In genomic region chr14:102589761-102590290, GRCh38 we compare ENCODE assay signal across 12 cellular contexts. TPM values are rescaled to one million over a fixed set of nuclear protein-coding genes. Genes with fewer than 3 reads are reported as not detected.
DNase-seq lines count a peak whose midpoint lies in the region; ATAC-seq and TF ChIP-seq lines count a peak whose summit lies in the region.
"Had no signal": no experiment of that assay in that cellular context is flagged by ENCODE, and none has a peak within 500 bp of the region (broad histone marks: within the 10 kb centered on the region; RNA-seq: fewer than 3 reads in every experiment).

No MANE protein-coding gene starts in this region.

- H2BK12ac ChIP-seq in H9 (ENCODE audit: insufficient read length, low read depth, low read length) = no peak overlapping the region

- H3K27ac Mint-ChIP-seq in CD14-positive monocyte = peak overlapping the region in 6 of 7 donors; percentile 0 to 55 (median 42)
- peak overlapping the region; percentile 49 to 76 (median 62); a peak in 5 of 7 replicates for H3K27ac Mint-ChIP-seq in H9
- no peak overlapping the region for H3K27ac Mint-ChIP-seq in central memory CD8-positive, alpha-beta T cell (ENCODE audit: low read depth)
- peak overlapping the region; percentile 23 to 52 for H3K27ac Mint-ChIP-seq in natural killer cell treated with Interleukin-12 subunit alpha and Interleukin-12 subunit beta and Interleukin-15 and Interleukin-18, amount 100 ng/mL, for 72 hours

- H3K9me3 ChIP-seq in H9 (ENCODE audit: control insufficient read depth, low read depth, low read length) = no peaks in the 10 kb centered on the region
- H3K9me3 ChIP-seq in BE2C = no peaks in the 10 kb centered on the region

- no peak overlapping the region for H3K4me3 ChIP-seq in BE2C (ENCODE audit: low read depth, low read length)

- H3T11ph ChIP-seq in H9 (ENCODE audit: low read length) = no peak overlapping the region

- no peak overlapping the region for H2AFZ ChIP-seq in H9 (ENCODE audit: low read length)

- no peak overlapping the region for H4K5ac ChIP-seq in H9 (ENCODE audit: insufficient read length, low read depth, low read length)

- H2BK15ac ChIP-seq in H9 (ENCODE audit: low read depth, low read length) = no peak overlapping the region

- H3K9me3 Mint-ChIP-seq in CD14-positive monocyte = peaks cover 0 to 4% (median 0%) of the 10 kb centered on the region in 7 donors
- H3K9me3 Mint-ChIP-seq in H9 = no peaks in the 10 kb centered on the region
- H3K9me3 Mint-ChIP-seq in central memory CD8-positive, alpha-beta T cell = no peaks in the 10 kb centered on the region
- H3K9me3 Mint-ChIP-seq in natural killer cell treated with Interleukin-12 subunit alpha and Interleukin-12 subunit beta and Interleukin-15 and Interleukin-18, amount 100 ng/mL, for 72 hours = no peaks in the 10 kb centered on the region

- no peak overlapping the region for H3K56ac ChIP-seq in H9 (ENCODE audit: insufficient read length, low read depth, low read length)

- H3K36me3 Mint-ChIP-seq in CD14-positive monocyte = no peaks in the 10 kb centered on the region
- H3K36me3 Mint-ChIP-seq in H9 (ENCODE audit: insufficient read depth in 1 of 3, low read depth in 3 of 3) = peaks cover 4 to 11% (median 5%) of the 10 kb centered on the region in 3 experiments; a peak in 5 of 7 replicates
- peaks cover 15% of the 10 kb centered on the region for H3K36me3 Mint-ChIP-seq in central memory CD8-positive, alpha-beta T cell (ENCODE audit: insufficient read depth)
- no peaks in the 10 kb centered on the region for H3K36me3 Mint-ChIP-seq in natural killer cell treated with Interleukin-12 subunit alpha and Interleukin-12 subunit beta and Interleukin-15 and Interleukin-18, amount 100 ng/mL, for 72 hours

- H4K91ac ChIP-seq in H9 (ENCODE audit: insufficient read length, low read depth, low read length) = no peak overlapping the region

- no peak overlapping the region for H2AK5ac ChIP-seq in H9 (ENCODE audit: insufficient read length, low read length)

- H4K8ac ChIP-seq in H9 (replicated peaks; ENCODE audit: insufficient read length, low read depth, low read length) = no peak overlapping the region

- no peak overlapping the region for H2BK120ac ChIP-seq in H9 (ENCODE audit: low read depth, low read length, poor library complexity, severe bottlenecking)

- H3K4me1 ChIP-seq in H9 (ENCODE audit: insufficient read depth, low read length) = peaks cover 5% of the 10 kb centered on the region
- H3K4me1 ChIP-seq in BE2C = peaks cover 18% of the 10 kb centered on the region

- H3K4me3 Mint-ChIP-seq in CD14-positive monocyte (peak overlapping the region in 1 of 2 donors; percentile 37), H9 (peak overlapping the region; percentile 0 to 91; a peak in 4 of 5 replicates)
- peak overlapping the region; percentile 28 for H3K4me3 Mint-ChIP-seq in central memory CD8-positive, alpha-beta T cell
- H3K4me3 Mint-ChIP-seq in natural killer cell treated with Interleukin-12 subunit alpha and Interleukin-12 subunit beta and Interleukin-15 and Interleukin-18, amount 100 ng/mL, for 72 hours = peak overlapping the region; percentile 15

- H3K9ac ChIP-seq in H9 (ENCODE audit: extremely low read depth, insufficient read length, low read length) = no peak overlapping the region

- no peak overlapping the region for H3K27ac ChIP-seq in H9 (ENCODE audit: insufficient read length, low read depth, low read length)
- H3K27ac ChIP-seq in substantia nigra (ENCODE audit: low read depth, low read length, poor library complexity, severe bottlenecking) = no peak overlapping the region
- H3K27ac ChIP-seq: foreskin keratinocyte had no signal

- H3K79me2 ChIP-seq in H9 (ENCODE audit: insufficient read depth, low read length) = peaks cover 2% of the 10 kb centered on the region; the same call in 1 of the 2 replicates

- no peak overlapping the region for H2BK20ac ChIP-seq in H9 (ENCODE audit: low read depth, low read length, poor library complexity, severe bottlenecking)

- ATAC-seq in central memory CD8-positive, alpha-beta T cell (replicated peaks; ENCODE audit: extremely low read depth, poor library complexity, severe bottlenecking) = no peak
- ATAC-seq in natural killer cell treated with Interleukin-12 subunit alpha and Interleukin-12 subunit beta and Interleukin-15 and Interleukin-18, amount 100 ng/mL, for 72 hours = no peak
- ATAC-seq: foreskin keratinocyte had no signal

- DNase-seq in CD14-positive monocyte (ENCODE audit: low spot score) (no peak), H9 (no peak), COLO829 (ENCODE audit: low spot score) (no peak), substantia nigra (lab: John Stamatoyannopoulos, UW) (no peak), BE2C (no peak)
- DNase-seq in central memory CD8-positive, alpha-beta T cell (ENCODE audit: low spot score in 2 of 2) = no peak
- no peak for DNase-seq in natural killer cell treated with Interleukin-12 subunit alpha and Interleukin-12 subunit beta and Interleukin-15 and Interleukin-18, amount 100 ng/mL, for 72 hours (ENCODE audit: low spot score)
- DNase-seq in stimulated activated CD4-positive, alpha-beta T cell treated with anti-CD3 and anti-CD28 coated beads, Interleukin-15, amount 100 ng/mL, for 24 hours = no peak
- DNase-seq: effector CD4-positive, alpha-beta T cell; foreskin keratinocyte; NCI-H226; T-helper 9 cell had no signal

- no peak overlapping the region for H3K18ac ChIP-seq in H9 (ENCODE audit: insufficient read length, low read depth, low read length)

- no peak overlapping the region for H3K4ac ChIP-seq in H9 (ENCODE audit: low read depth, low read length)

- H3K36me3 ChIP-seq in BE2C = peaks cover 1% of the 10 kb centered on the region; the same call in 1 of the 2 replicates

- no peaks in the 10 kb centered on the region for H3K79me1 ChIP-seq in H9 (ENCODE audit: insufficient read depth, low read depth, low read length, poor library complexity, severe bottlenecking)

- H3K23ac ChIP-seq in H9 (ENCODE audit: insufficient read length, low read depth, low read length) = no peak overlapping the region

- H3K14ac ChIP-seq in H9 (ENCODE audit: insufficient read depth, low read length) = no peak overlapping the region

- H4K20me1 ChIP-seq in H9 (ENCODE audit: control insufficient read depth, insufficient read depth, insufficient read length) = no peaks in the 10 kb centered on the region

- no peak overlapping the region for H2BK5ac ChIP-seq in H9 (ENCODE audit: insufficient read length, low read length)

- intact Hi-C loops in CD14-positive monocyte (cut with micrococcal nuclease) = loop anchor here (5.0 to 10.0 kb wide), 3 partner anchors 33 to 155 kb away; no protein-coding TSS in a partner anchor

- H3K27me3 ChIP-seq in H9 (ENCODE audit: insufficient read depth, low read length) (no peaks in the 10 kb centered on the region), BE2C (no peaks in the 10 kb centered on the region)
- H3K27me3 ChIP-seq: foreskin keratinocyte had no signal

- no peak for TF ChIP-seq CTCF in CD14-positive monocyte (IDR thresholded peaks at IDR 0.05)
- no peak for TF ChIP-seq CTCF in H9 (conservative IDR thresholded peaks at IDR 0.05)
- TF ChIP-seq CTCF in BE2C (IDR thresholded peaks at IDR 0.05; ENCODE audit: low read depth, low read length) = no peak

- H3K4me1 Mint-ChIP-seq in CD14-positive monocyte = peaks cover 31% of the 10 kb centered on the region
- peaks cover 44 to 50% of the 10 kb centered on the region in 2 experiments for H3K4me1 Mint-ChIP-seq in H9
- peaks cover 14% of the 10 kb centered on the region for H3K4me1 Mint-ChIP-seq in central memory CD8-positive, alpha-beta T cell
- peaks cover 9 to 14% of the 10 kb centered on the region in 2 donors for H3K4me1 Mint-ChIP-seq in natural killer cell treated with Interleukin-12 subunit alpha and Interleukin-12 subunit beta and Interleukin-15 and Interleukin-18, amount 100 ng/mL, for 72 hours (ENCODE audit: low read depth in 2 of 2)

- peaks cover 5 to 11% (median 9%) of the 10 kb centered on the region in 3 donors for H3K27me3 Mint-ChIP-seq in CD14-positive monocyte (ENCODE audit: low read depth in 3 of 3)
- H3K27me3 Mint-ChIP-seq in H9 (ENCODE audit: low read depth) = no peaks in the 10 kb centered on the region
- H3K27me3 Mint-ChIP-seq in central memory CD8-positive, alpha-beta T cell = no peaks in the 10 kb centered on the region
- H3K27me3 Mint-ChIP-seq in natural killer cell treated with Interleukin-12 subunit alpha and Interleukin-12 subunit beta and Interleukin-15 and Interleukin-18, amount 100 ng/mL, for 72 hours = no peaks in the 10 kb centered on the region

- no peaks in the 10 kb centered on the region for H3K23me2 ChIP-seq in H9 (ENCODE audit: insufficient read length, low read depth, low read length, poor library complexity, severe bottlenecking)

- no CpG with 5 or more reads among the region's 12 CpGs for WGBS in H9 (ENCODE audit: extremely low coverage, insufficient read length, low lambda C conversion rate)

- no peak overlapping the region for H3K4me2 ChIP-seq in H9 (ENCODE audit: insufficient read depth, insufficient read length, low read length)

RNA-seq across cellular contexts. Expression of gene RCOR1, which starts 2.6 kb away (rescaled TPM):
- 1 to 10 TPM; 2.1 to 2.3 TPM for polyA plus RNA-seq in CD14-positive monocyte
- 34.1 and 34.5 TPM in 2 replicates for total RNA-seq in H9 (2021)
- 10 to 100 TPM; 17.1 to 17.5 TPM for total RNA-seq in natural killer cell treated with Interleukin-12 subunit alpha and Interleukin-12 subunit beta and Interleukin-15 and Interleukin-18, amount 100 ng/mL, for 72 hours
- 25.1 TPM for polyA plus RNA-seq in BE2C (2012; ENCODE audit: insufficient read depth, insufficient read length, low read depth)
